ENCODE assay signal across 18 cellular contexts in genomic region chr3:123843668-123844067, GRCh38. TPM values are rescaled to one million over a fixed set of nuclear protein-coding genes. Genes with fewer than 3 reads are reported as not detected.
DNase-seq lines count a peak whose midpoint lies in the region; ATAC-seq, FAIRE-seq and TF ChIP-seq lines count a peak whose summit lies in the region.
"Had no signal": no experiment of that assay in that cellular context is flagged by ENCODE, and none has a peak within 500 bp of the region (broad histone marks: within the 10 kb centered on the region; RNA-seq: fewer than 3 reads in every experiment).

No MANE protein-coding gene starts in this region.

- no TSS peak for BruUV-seq in A673 (replicated peaks; lab: Mats Ljungman, UMichigan)

- H3K36me3 ChIP-seq in A673 (ENCODE audit: insufficient read depth, low read length, poor library complexity, severe bottlenecking) (no peaks in the 10 kb centered on the region), astrocyte (ENCODE audit: insufficient read depth, low read length) (no peaks in the 10 kb centered on the region), MM.1S (replicated peaks; ENCODE audit: insufficient read depth, low read length) (no peaks in the 10 kb centered on the region)
- H3K36me3 ChIP-seq: cardiac muscle cell, Peyer's patch had no signal

- CTCF ChIA-PET in A673 (lab: Charles Lee) = no interaction called here

- no peaks in the 10 kb centered on the region for H3K4me1 ChIP-seq in A673 (ENCODE audit: insufficient read depth, low read length, poor library complexity, severe bottlenecking)
- H3K4me1 ChIP-seq in astrocyte (ENCODE audit: insufficient read depth, low read length) = peaks cover 13% of the 10 kb centered on the region
- H3K4me1 ChIP-seq in MM.1S (ENCODE audit: low read length) = no peaks in the 10 kb centered on the region
- H3K4me1 ChIP-seq: Peyer's patch had no signal

- TF ChIP-seq CTCF in A673 (conservative IDR thresholded peaks at IDR 0.05; ENCODE audit: low read depth, low read length) (no peak), HFFc6 (IDR thresholded peaks at IDR 0.05) (no peak), astrocyte (IDR thresholded peaks at IDR 0.05; ENCODE audit: insufficient read depth, low read depth, low read length) (no peak), MM.1S (IDR thresholded peaks at IDR 0.05; ENCODE audit: low read length) (no peak)

- H3K9ac ChIP-seq in astrocyte (ENCODE audit: low read length) (peak overlapping the region; percentile 57), MM.1S (ENCODE audit: low read length) (no peak overlapping the region)

- DNase-seq in A673 (ENCODE audit: low spot score) = peak; percentile 66
- peak; percentile 90 for DNase-seq in HFFc6
- DNase-seq in astrocyte (ENCODE audit: low read depth) = peak; percentile 83
- DNase-seq in iPS-NIHi11 (ENCODE audit: low spot score) = peak; percentile 31
- no peak for DNase-seq in T-helper 2 cell
- DNase-seq in MM.1S = no peak
- DNase-seq: ACHN; activated CD4-positive, alpha-beta memory T cell treated with anti-CD3 and anti-CD28 coated beads, Interleukin-2, amount 10 ng/mL, durations not matched to agents 7 days and 5 days; activated effector memory CD4-positive, alpha-beta T cell treated with anti-CD3 and anti-CD28 coated beads, Interleukin-2, amount 50 U/mL, for 16 hours; DMS153; midbrain; NCI-H345; Peyer's patch; stimulated activated CD4-positive, alpha-beta T cell treated with anti-CD3 and anti-CD28 coated beads, Interleukin-2, amount 100 ng/mL, for 24 hours had no signal

- H3K9me3 Mint-ChIP-seq in HFFc6 = peaks cover 46% of the 10 kb centered on the region
- peaks cover 16% of the 10 kb centered on the region for H3K9me3 Mint-ChIP-seq in astrocyte (ENCODE audit: unreplicated experiment)

- H3K4me3 ChIP-seq in A673 (ENCODE audit: low read depth, low read length, poor library complexity, severe bottlenecking) = no peak overlapping the region
- H3K4me3 ChIP-seq in astrocyte (ENCODE audit: insufficient read depth, low read depth, low read length) = no peak overlapping the region
- no peak overlapping the region for H3K4me3 ChIP-seq in MM.1S (ENCODE audit: low read length)
- H3K4me3 ChIP-seq: cardiac muscle cell, Peyer's patch had no signal

- H3K36me3 Mint-ChIP-seq in HFFc6 (ENCODE audit: low read depth) (peaks cover 84% of the 10 kb centered on the region), astrocyte (ENCODE audit: low read depth, unreplicated experiment) (peaks cover 5% of the 10 kb centered on the region)

- peak; percentile 68 for FAIRE-seq in astrocyte (lab: Jason Lieb, UNC)

- H4K20me1 ChIP-seq in astrocyte (ENCODE audit: insufficient read depth, low read length) (no peaks in the 10 kb centered on the region), MM.1S (ENCODE audit: insufficient read depth, low read length) (no peaks in the 10 kb centered on the region)

- H2AFZ ChIP-seq in astrocyte (ENCODE audit: low read depth, low read length) = no peak overlapping the region
- H2AFZ ChIP-seq in MM.1S (ENCODE audit: low read length) = no peak overlapping the region

- H3K27ac Mint-ChIP-seq in HFFc6 (peak overlapping the region; percentile 95), astrocyte (ENCODE audit: unreplicated experiment) (peak overlapping the region; percentile 82)
- H3K27ac Mint-ChIP-seq: activated CD4-positive, alpha-beta memory T cell treated with anti-CD3 and anti-CD28 coated beads, Interleukin-2, amount 10 ng/mL, durations not matched to agents 7 days and 5 days; progenitor cell of endocrine pancreas had no signal

- H3K9me2 ChIP-seq in MM.1S (replicated peaks; ENCODE audit: insufficient read depth, low read length) = no peaks in the 10 kb centered on the region

- peak overlapping the region; percentile 30 for H3K4me2 ChIP-seq in astrocyte (ENCODE audit: low read length)
- H3K4me2 ChIP-seq in MM.1S (ENCODE audit: low read depth, low read length) = no peak overlapping the region

- peak overlapping the region; percentile 22; the same call in 1 of the 2 replicates for H3K4me3 Mint-ChIP-seq in HFFc6
- peak overlapping the region; percentile 11 for H3K4me3 Mint-ChIP-seq in astrocyte (ENCODE audit: unreplicated experiment)
- H3K4me3 Mint-ChIP-seq: activated CD4-positive, alpha-beta memory T cell treated with anti-CD3 and anti-CD28 coated beads, Interleukin-2, amount 10 ng/mL, durations not matched to agents 7 days and 5 days had no signal

- H3K27ac ChIP-seq in A673 (ENCODE audit: low read depth, low read length, poor library complexity, severe bottlenecking) (no peak overlapping the region), astrocyte (ENCODE audit: low read depth, low read length) (peak overlapping the region; percentile 70), MM.1S (ENCODE audit: low read length) (no peak overlapping the region)
- H3K27ac ChIP-seq: cardiac muscle cell, Peyer's patch had no signal

- H3F3A ChIP-seq in MM.1S (ENCODE audit: insufficient read depth, low read length) = no peaks in the 10 kb centered on the region

- peaks cover 47% of the 10 kb centered on the region for H3K79me2 ChIP-seq in astrocyte (ENCODE audit: insufficient read depth, low read length)
- no peaks in the 10 kb centered on the region for H3K79me2 ChIP-seq in MM.1S (ENCODE audit: low read length)

- H3K4me1 Mint-ChIP-seq in HFFc6 (ENCODE audit: low read depth) = peaks cover 76% of the 10 kb centered on the region
- peaks cover 24% of the 10 kb centered on the region for H3K4me1 Mint-ChIP-seq in astrocyte (ENCODE audit: low read depth, unreplicated experiment)

- peaks cover 37% of the 10 kb centered on the region for H3K9me3 ChIP-seq in A673 (ENCODE audit: low read depth, low read length, poor library complexity, severe bottlenecking)
- peaks cover 5% of the 10 kb centered on the region for H3K9me3 ChIP-seq in astrocyte (ENCODE audit: insufficient read depth, low read depth, low read length)
- H3K9me3 ChIP-seq in MM.1S (replicated peaks; ENCODE audit: insufficient read depth, low read length) = no peaks in the 10 kb centered on the region

- POLR2A ChIA-PET in A673 (lab: Charles Lee; ENCODE audit: low non-redundant PET) = no interaction called here

- ATAC-seq in GM21528 (IDR thresholded peaks at IDR 0.05; ENCODE audit: low FRiP score, unreplicated experiment) = no peak
- no peak for ATAC-seq in HG03520 (IDR thresholded peaks at IDR 0.05; ENCODE audit: unreplicated experiment)

- intact Hi-C loops in A673 (cut with micrococcal nuclease; ENCODE audit: unreplicated experiment) = no loop called here

- H3K27me3 ChIP-seq in A673 (replicated peaks; ENCODE audit: insufficient read depth, low read depth, low read length, poor library complexity) = no peaks in the 10 kb centered on the region
- no peaks in the 10 kb centered on the region for H3K27me3 ChIP-seq in astrocyte (ENCODE audit: insufficient read depth, low read length)
- H3K27me3 ChIP-seq in MM.1S (replicated peaks; ENCODE audit: insufficient read depth, low read length) = no peaks in the 10 kb centered on the region
- H3K27me3 ChIP-seq: cardiac muscle cell, Peyer's patch had no signal

- H3K27me3 Mint-ChIP-seq in HFFc6 (ENCODE audit: insufficient read depth) (peaks cover 2% of the 10 kb centered on the region), astrocyte (ENCODE audit: low read depth, unreplicated experiment) (no peaks in the 10 kb centered on the region)
- H3K27me3 Mint-ChIP-seq: progenitor cell of endocrine pancreas had no signal

RNA-seq across cellular contexts. Expression of gene MYLK, which starts 40.5 kb away (rescaled TPM):
- total RNA-seq in A673 (2021) (3.9 and 4.1 TPM in 2 replicates), astrocyte (50.5 and 53.6 TPM in 2 replicates)
- 100 to 1,000 TPM; 296 to 431 (median 335) TPM for total RNA-seq in HFFc6 (2021; fragmentation: NEBNext Ultra II Directional; extraction: Animal tissue kit (Norgen Biotek cat#: 25700))

Comparison
In these comparisons a context has a peak if more than half of its experiments do, and no peak if none do; other contexts are left out.
1. DNase-seq: peak in A673 (single experiment), HFFc6 (single experiment), astrocyte (single experiment) and iPS-NIHi11 (single experiment); none in T-helper 2 cell (0 of 5) and MM.1S (single experiment).
2. RNA of gene MYLK, which starts 40.5 kb away (total RNA-seq): 296 to 431 TPM in HFFc6 and 50.5 to 53.6 TPM in astrocyte; 3.9 to 4.1 TPM in A673; every median in the first group is over 10 times any median in the second.